ENCODE assay signal across 11 cellular contexts in the genomic region with DNA sequence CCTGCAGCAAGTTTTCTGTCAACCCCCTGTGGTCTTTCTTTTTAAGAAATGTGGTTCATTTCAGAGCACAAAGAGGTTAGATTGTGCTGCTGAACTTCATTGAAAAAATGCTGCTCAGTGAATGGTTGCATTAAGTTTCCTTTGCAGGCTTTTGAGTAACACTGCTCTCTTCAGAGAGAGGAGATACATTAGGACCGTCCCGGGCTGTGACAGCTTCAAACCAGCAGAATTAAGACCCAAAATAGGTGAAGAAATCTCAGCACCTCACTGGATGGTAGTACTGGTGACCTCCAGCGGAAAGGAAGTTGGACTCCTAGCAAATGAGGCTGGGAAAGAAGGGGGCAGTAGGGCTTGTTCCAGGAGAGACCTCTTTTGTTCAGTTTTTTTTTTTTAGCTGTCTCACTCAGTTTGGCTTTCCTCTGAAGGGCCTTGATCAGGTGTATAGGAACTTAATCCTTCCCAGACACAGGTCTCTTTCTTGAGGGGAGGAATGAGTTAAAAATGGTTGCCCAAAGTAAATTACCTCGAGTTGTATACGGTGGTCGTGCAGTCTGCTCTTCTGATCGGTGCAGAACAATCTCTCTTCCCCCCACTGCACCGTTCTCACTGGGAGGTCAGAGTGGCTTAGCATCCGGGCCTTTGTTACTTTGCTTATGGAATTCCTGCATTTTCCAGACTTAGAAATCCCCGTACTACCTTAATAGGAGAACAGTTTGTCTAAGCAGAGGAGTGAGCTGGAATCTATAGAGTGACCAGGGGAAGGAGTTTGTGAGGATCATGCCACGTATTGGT.
DNase-seq lines count a peak whose midpoint lies in the region; ATAC-seq, FAIRE-seq and TF ChIP-seq lines count a peak whose summit lies in the region.
"Had no signal": no experiment of that assay in that cellular context is flagged by ENCODE, and none has a peak within 500 bp of the region (broad histone marks: within the 10 kb centered on the region; RNA-seq: fewer than 3 reads in every experiment).

No MANE protein-coding gene starts in this region.

- no peak overlapping the region for H2BK120ac ChIP-seq in H1 (replicated peaks; ENCODE audit: low read depth, low read length)

- WGBS in H1 (ENCODE audit: extremely low coverage in 1 of 2, insufficient coverage in 1 of 2, insufficient read length in 1 of 2, insufficient replicate concordance in 2 of 2, low coverage in 1 of 2, low lambda C conversion rate in 2 of 2, missing lambda C conversion rate in 1 of 2), 2 experiments, result 9% methylated on average over 11 of the region's 11 CpGs; no CpG with 5 or more reads in 1 of the 2 experiments

- H3K4ac ChIP-seq in H1 (replicated peaks; ENCODE audit: insufficient read length, low read depth, low read length), result peak overlapping the region; percentile 0

- H3K79me1 ChIP-seq in H1 (ENCODE audit: low read depth, low read length), result no peaks in the 10 kb centered on the region

- no peak overlapping the region for H2BK15ac ChIP-seq in H1 (ENCODE audit: low read length)

- H4K91ac ChIP-seq in H1 (replicated peaks; ENCODE audit: insufficient read length, low read length), result no peak overlapping the region

- H3K9ac ChIP-seq in H1 (replicated peaks in 1 of 4; ENCODE audit: extremely low read depth in 1 of 4, low read depth in 3 of 4, low read length in 3 of 4) (peak overlapping the region in 3 of 4 experiments; percentile 39 to 77 (median 40); a peak in 4 of 7 replicates), muscle layer of colon (ENCODE audit: low read length) (peak overlapping the region; percentile 86)

- H3K56ac ChIP-seq in H1 (replicated peaks; ENCODE audit: insufficient read length, low read depth, low read length), result no peak overlapping the region

- H3K23me2 ChIP-seq in H1 (ENCODE audit: low read depth, low read length), result peaks cover 16% of the 10 kb centered on the region

- H2BK20ac ChIP-seq in H1 (ENCODE audit: low read length), result peak overlapping the region; percentile 9; the same call in 1 of the 2 replicates

- H2AFZ ChIP-seq in H1 (ENCODE audit: low read length), result no peak overlapping the region

- peak overlapping the region; percentile 65 for H3K27ac ChIP-seq in AG04450 (ENCODE audit: low read depth, low read length)
- peak overlapping the region; percentile 17; the same call in 1 of the 2 replicates for H3K27ac ChIP-seq in H1 (ENCODE audit: low read depth, low read length)
- peak overlapping the region; percentile 99 for H3K27ac ChIP-seq in muscle layer of colon (ENCODE audit: low read depth, low read length)

- peak overlapping the region; percentile 84 for H3K4me3 ChIP-seq in AG04450 (ENCODE audit: low read depth, low read length)
- peak overlapping the region; percentile 71 for H3K4me3 ChIP-seq in MG63
- peak overlapping the region; percentile 84 to 94 (median 92); a peak in 7 of 8 replicates for H3K4me3 ChIP-seq in H1 (ENCODE audit: extremely low read depth in 1 of 4, insufficient read depth in 2 of 4, low read depth in 3 of 4, low read length in 4 of 4)
- peak overlapping the region; percentile 79 to 89 for H3K4me3 ChIP-seq in muscle layer of colon (ENCODE audit: low read depth in 1 of 2, low read length in 2 of 2)

- H3K14ac ChIP-seq in H1 (ENCODE audit: insufficient read length), result no peak overlapping the region

- peaks cover 22 to 80% of the 10 kb centered on the region in 2 experiments for H3K79me2 ChIP-seq in H1 (ENCODE audit: control insufficient read depth in 1 of 2, insufficient read depth in 2 of 2, low read length in 2 of 2)

- no peak overlapping the region for H4K5ac ChIP-seq in H1 (ENCODE audit: insufficient read length, low read depth, low read length)

- no peak for TF ChIP-seq RAD21 in H1 (IDR thresholded peaks at IDR 0.05 in 1 of 2, conservative IDR thresholded peaks at IDR 0.05 in 1 of 2; ENCODE audit: low read depth in 2 of 2, low read length in 2 of 2)

- peak; percentile 32 for FAIRE-seq in H1 (lab: Jason Lieb, UNC)

- CTCF ChIA-PET in AG04450 (lab: Charles Lee) (interaction anchor here (1.0 to 5.2 kb wide), 6 partner anchors 9 to 190 kb away, joined by 3 to 35 read pairs (median 10); no protein-coding TSS in a partner anchor), H1 (lab: Charles Lee; ENCODE audit: partially characterized antibody) (interaction anchor here (0.6 to 7.0 kb wide), 16 partner anchors 8 to 152 kb away, joined by 3 to 79 read pairs (median 5); no protein-coding TSS in a partner anchor)

- H3K27me3 ChIP-seq in AG04450 (ENCODE audit: control insufficient read depth, insufficient read depth, low read length), result no peaks in the 10 kb centered on the region
- H3K27me3 ChIP-seq in MG63, result no peaks in the 10 kb centered on the region
- no peaks in the 10 kb centered on the region for H3K27me3 ChIP-seq in H1 (replicated peaks in 1 of 4; ENCODE audit: control insufficient read depth in 3 of 4, extremely low read depth in 1 of 4, insufficient read depth in 3 of 4, low read length in 3 of 4)
- H3K27me3 ChIP-seq in muscle layer of colon (ENCODE audit: control insufficient read depth in 1 of 2, insufficient read depth in 2 of 2, low read length in 2 of 2), result no peaks in the 10 kb centered on the region

- H3K23ac ChIP-seq in H1 (ENCODE audit: insufficient read length), result no peak overlapping the region

- H3K18ac ChIP-seq in H1 (ENCODE audit: extremely low read depth, low read length), result peak overlapping the region; percentile 65; the same call in 1 of the 2 replicates

- POLR2A ChIA-PET in AG04450 (lab: Yijun Ruan, JAX), result interaction anchor here (0.5 to 2.2 kb wide), 7 partner anchors 35 to 1098 kb away, joined by 3 to 11 read pairs (median 5); no protein-coding TSS in a partner anchor
- POLR2A ChIA-PET in H1 (lab: Charles Lee; ENCODE audit: partially characterized antibody), result interaction anchor here (0.6 to 11.0 kb wide), 31 partner anchors 8 to 162 kb away, joined by 3 to 71 read pairs (median 5); no protein-coding TSS in a partner anchor

- H2BK5ac ChIP-seq in H1 (ENCODE audit: low read depth, low read length), result peak overlapping the region; percentile 36; the same call in 1 of the 2 replicates

- no peak for TF ChIP-seq EP300 in H1 (IDR thresholded peaks at IDR 0.05; ENCODE audit: borderline replicate concordance in 1 of 2, low read depth in 2 of 2, low read length in 2 of 2)

- H4K8ac ChIP-seq in H1 (ENCODE audit: extremely low read depth, insufficient read depth, low read length), result no peak overlapping the region

- H3K9me3 ChIP-seq in AG04450 (ENCODE audit: control insufficient read depth, insufficient read depth, low read length), result no peaks in the 10 kb centered on the region; the same call in 1 of the 2 replicates
- H3K9me3 ChIP-seq in MG63, result no peaks in the 10 kb centered on the region
- no peaks in the 10 kb centered on the region for H3K9me3 ChIP-seq in H1 (ENCODE audit: insufficient read depth in 2 of 2, low read depth in 1 of 2, low read length in 1 of 2)
- no peaks in the 10 kb centered on the region for H3K9me3 ChIP-seq in muscle layer of colon (ENCODE audit: low read length)

- no peaks in the 10 kb centered on the region for H4K20me1 ChIP-seq in H1 (replicated peaks in 1 of 2; ENCODE audit: control insufficient read depth in 1 of 2, insufficient read depth in 2 of 2, low read length in 2 of 2)

- H2AK5ac ChIP-seq in H1 (ENCODE audit: low read depth, low read length), result no peak overlapping the region

- no peak for DNase-seq in AG04450 (ENCODE audit: low read depth, low spot score)
- no peak for DNase-seq in MG63
- no peak for DNase-seq in H1 (ENCODE audit: low read depth in 1 of 2, low spot score in 2 of 2)
- DNase-seq in mesenteric fat pad (ENCODE audit: low spot score), result no peak
- DNase-seq in NCI-H82 (lab: John Stamatoyannopoulos, UW), result no peak
- no peak for DNase-seq in cerebellar nuclear complex (lab: John Stamatoyannopoulos, UW)
- DNase-seq: NCI-H1417 treated with DMSO at 0.1 percent for 48 hours; stimulated activated CD4-positive, alpha-beta T cell treated with anti-CD3 and anti-CD28 coated beads, Interleukin-4, amount 100 ng/mL, for 1 hour had no signal

- H3K36me3 ChIP-seq in MG63 (no peaks in the 10 kb centered on the region), H1 (ENCODE audit: control insufficient read depth in 2 of 4, insufficient read depth in 4 of 4, low read length in 3 of 4) (no peaks in the 10 kb centered on the region), muscle layer of colon (ENCODE audit: insufficient read depth, low read length) (no peaks in the 10 kb centered on the region)

- ATAC-seq in HG03521 (IDR thresholded peaks at IDR 0.05; ENCODE audit: unreplicated experiment), result no peak
- ATAC-seq: activated CD4-positive, CD25-positive, alpha-beta regulatory T cell treated with anti-CD3 and anti-CD28 coated beads, Interleukin-2, amount 50 U/mL, for 24 hours had no signal

- TF ChIP-seq POLR2A in H1 (IDR thresholded peaks at IDR 0.05; ENCODE audit: control extremely low read depth in 1 of 2, low read depth in 2 of 2, low read length in 2 of 2), result peak in 1 of 2 experiments; percentile 57; a peak in 1 of 3 replicates

- TF ChIP-seq CTCF in AG04450 (IDR thresholded peaks at IDR 0.05; ENCODE audit: low read depth, low read length) (no peak), H1 (IDR thresholded peaks at IDR 0.05; ENCODE audit: control extremely low read depth in 1 of 3, insufficient read depth in 1 of 3, low read depth in 1 of 3, low read length in 3 of 3) (no peak)

- 0 out of 2 replicates have a peak overlapping the region, but pooled peaks have one; percentile 20 for H2BK12ac ChIP-seq in H1 (ENCODE audit: low read depth, low read length)

- H3K4me1 ChIP-seq in H1 (replicated peaks in 1 of 4; ENCODE audit: control insufficient read depth in 3 of 4, insufficient read depth in 4 of 4, low read length in 3 of 4) (peaks cover 23 to 36% (median 24%) of the 10 kb centered on the region in 4 experiments), muscle layer of colon (ENCODE audit: insufficient read depth, low read length) (peaks cover 58% of the 10 kb centered on the region)

- peak overlapping the region; percentile 79 to 97 for H3K4me2 ChIP-seq in H1 (ENCODE audit: insufficient read depth in 1 of 2, low read depth in 2 of 2, low read length in 2 of 2)

TF ChIP-seq in H1, 55 proteins besides CTCF, POLR2A, EP300 and RAD21 (continues in another document):
- TF ChIP-seq TBP (IDR thresholded peaks at IDR 0.05; ENCODE audit: low read depth, low read length), result peak; percentile 13; the same call in 1 of the 2 replicates
- TF ChIP-seq YY1 (IDR thresholded peaks at IDR 0.05; ENCODE audit: low read depth, low read length), result 0 out of 2 replicates have a peak, but pooled peaks have one; percentile 43
- peak; percentile 49; the same call in 1 of the 2 replicates for TF ChIP-seq TEAD4 (IDR thresholded peaks at IDR 0.05; ENCODE audit: low read depth, low read length)
- peak; percentile 52; the same call in 1 of the 2 replicates for TF ChIP-seq POLR2AphosphoS5 (IDR thresholded peaks at IDR 0.05; ENCODE audit: low read depth, low read length)
- TF ChIP-seq POU5F1 (IDR thresholded peaks at IDR 0.05; ENCODE audit: low read depth, low read length), result no peak
- 0 out of 4 replicates have a peak, but pooled peaks of 1 of the 2 experiments have one; percentile 19 for TF ChIP-seq SIN3A (conservative IDR thresholded peaks at IDR 0.05 in 1 of 2, IDR thresholded peaks at IDR 0.05 in 1 of 2; ENCODE audit: low read depth in 1 of 2, low read length in 2 of 2)
- TF ChIP-seq GTF2F1 (IDR thresholded peaks at IDR 0.05; ENCODE audit: borderline replicate concordance, low read depth, low read length), result no peak
- no peak for TF ChIP-seq KDM1A (IDR thresholded peaks at IDR 0.05; ENCODE audit: borderline replicate concordance, low read length)

Comparison
In these comparisons a context has a peak if more than half of its experiments do, and no peak if none do; other contexts are left out.
1. H3K27ac ChIP-seq: peak in every context shown above with its lines; median percentile 99 in muscle layer of colon; 65 in AG04450; 17 in H1.